34 cellular contexts compared by ENCODE assay signal in genomic region chr2:187001248-187001647, GRCh38.
"Had no signal": no experiment of that assay in that cellular context is flagged by ENCODE, and none has a peak within 500 bp of the region (broad histone marks: within the 10 kb centered on the region; RNA-seq: fewer than 3 reads in every experiment).

No MANE protein-coding gene starts in this region.

- H3K36me3 ChIP-seq: adrenal gland, brain microvascular endothelial cell, breast epithelium had no signal

- H3K27ac Mint-ChIP-seq: activated B cell treated with CpG ODN at 0.5 μM for 24 hours; activated CD4-positive, alpha-beta memory T cell treated with anti-CD3 and anti-CD28 coated beads for 36 hours; activated CD4-positive, alpha-beta T cell treated with anti-CD3 and anti-CD28 coated beads, Interleukin-2, amount 10 ng/mL, durations not matched to agents 7 days and 5 days; activated CD8-positive, alpha-beta T cell treated with anti-CD3 and anti-CD28 coated beads for 36 hours; activated naive CD4-positive, alpha-beta T cell treated with anti-CD3 and anti-CD28 coated beads for 36 hours; activated naive CD4-positive, alpha-beta T cell treated with anti-CD3 and anti-CD28 coated beads, Interleukin-2, amount 50 U/mL, for 72 hours; activated naive CD8-positive, alpha-beta T cell treated with anti-CD3 and anti-CD28 coated beads for 36 hours; activated T-cell treated with anti-CD3 and anti-CD28 coated beads, Interleukin-2, amount 50 U/mL, for 72 hours; activated T-helper 1 cell treated with anti-CD3 and anti-CD28 coated beads, Interleukin-12 subunit alpha, Interleukin-12 subunit beta, Interleukin-2, Interleukin-4 antibody, amounts not matched to agents 30 ng/mL and 10 ng/mL and 1 ng/mL, durations not matched to agents 14 hours and 24 hours and 36 hours; activated T-helper 17 cell treated with anti-CD3 and anti-CD28 coated beads, Interleukin-2, amount 50 U/mL, for 72 hours; T-helper 1 cell treated with Interleukin-12 subunit alpha and Interleukin-12 subunit beta and Interleukin-4 antibody, amounts not matched to agents 30 μg/mL and 1 μg/mL, for 36 hours; T-helper 2 cell treated with Interferon-gamma antibody and Interleukin-4, amounts not matched to agents 5 μg/mL and 100 μg/mL, for 36 hours had no signal

- H3K4me1 ChIP-seq: adrenal gland, body of pancreas, breast epithelium had no signal

- H3K27ac ChIP-seq: adrenal gland, body of pancreas, brain microvascular endothelial cell, breast epithelium, VCaP had no signal

- H3K9me3 Mint-ChIP-seq: activated B cell treated with CpG ODN at 0.5 μM for 24 hours; activated CD4-positive, alpha-beta memory T cell treated with anti-CD3 and anti-CD28 coated beads for 36 hours; activated CD8-positive, alpha-beta T cell treated with anti-CD3 and anti-CD28 coated beads for 36 hours; activated naive CD4-positive, alpha-beta T cell treated with anti-CD3 and anti-CD28 coated beads for 36 hours; activated naive CD4-positive, alpha-beta T cell treated with anti-CD3 and anti-CD28 coated beads, Interleukin-2, amount 50 U/mL, for 72 hours; activated naive CD8-positive, alpha-beta T cell treated with anti-CD3 and anti-CD28 coated beads for 36 hours; activated T-cell treated with anti-CD3 and anti-CD28 coated beads, Interleukin-2, amount 50 U/mL, for 72 hours; activated T-helper 1 cell treated with anti-CD3 and anti-CD28 coated beads, Interleukin-12 subunit alpha, Interleukin-12 subunit beta, Interleukin-2, Interleukin-4 antibody, amounts not matched to agents 30 ng/mL and 10 ng/mL and 1 ng/mL, durations not matched to agents 14 hours and 24 hours and 36 hours; T-helper 1 cell treated with Interleukin-12 subunit alpha and Interleukin-12 subunit beta and Interleukin-4 antibody, amounts not matched to agents 30 μg/mL and 1 μg/mL, for 36 hours; T-helper 2 cell treated with Interferon-gamma antibody and Interleukin-4, amounts not matched to agents 5 μg/mL and 100 μg/mL, for 36 hours had no signal

- H3K27me3 Mint-ChIP-seq: activated B cell treated with CpG ODN at 0.5 μM for 24 hours; activated CD4-positive, alpha-beta memory T cell treated with anti-CD3 and anti-CD28 coated beads for 36 hours; activated CD4-positive, alpha-beta T cell treated with anti-CD3 and anti-CD28 coated beads, Interleukin-2, amount 10 ng/mL, durations not matched to agents 7 days and 5 days; activated naive CD8-positive, alpha-beta T cell treated with anti-CD3 and anti-CD28 coated beads for 36 hours had no signal

- H3K4me1 Mint-ChIP-seq: activated B cell treated with CpG ODN at 0.5 μM for 24 hours; activated CD4-positive, alpha-beta T cell treated with anti-CD3 and anti-CD28 coated beads, Interleukin-2, amount 10 ng/mL, durations not matched to agents 7 days and 5 days; activated naive CD8-positive, alpha-beta T cell treated with anti-CD3 and anti-CD28 coated beads for 36 hours; activated T-helper 17 cell treated with anti-CD3 and anti-CD28 coated beads, Interleukin-2, amount 50 U/mL, for 72 hours had no signal

- H3K4me3 ChIP-seq: adrenal gland, body of pancreas, breast epithelium had no signal

- H3K9me3 ChIP-seq: adrenal gland, body of pancreas had no signal

- DNase-seq: activated B cell treated with CpG ODN at 0.5 μM for 24 hours; activated CD4-positive, alpha-beta memory T cell treated with anti-CD3 and anti-CD28 coated beads for 36 hours; activated CD4-positive, alpha-beta T cell treated with anti-CD3 and anti-CD28 coated beads for 4 hours; activated CD4-positive, alpha-beta T cell treated with anti-CD3 and anti-CD28 coated beads, Interleukin-2, amount 10 ng/mL, durations not matched to agents 7 days and 5 days; activated CD4-positive, CD25-positive, alpha-beta regulatory T cell treated with anti-CD3 and anti-CD28 coated beads, Interleukin-2, amount 50 U/mL, for 72 hours; activated CD8-positive, alpha-beta memory T cell treated with anti-CD3 and anti-CD28 coated beads, Interleukin-2, amount 50 U/mL, for 4 hours; activated CD8-positive, alpha-beta T cell treated with anti-CD3 and anti-CD28 coated beads for 36 hours; activated effector memory CD4-positive, alpha-beta T cell treated with anti-CD3 and anti-CD28 coated beads, Interleukin-2, amount 50 U/mL, for 16 hours; activated gamma-delta T cell treated with Interleukin-2 at 50 U/mL for 16 hours; activated naive CD4-positive, alpha-beta T cell; activated naive CD4-positive, alpha-beta T cell treated with anti-CD3 and anti-CD28 coated beads for 36 hours; activated naive CD4-positive, alpha-beta T cell treated with anti-CD3 and anti-CD28 coated beads, Interleukin-2, amount 50 U/mL, for 16 hours; activated naive CD8-positive, alpha-beta T cell treated with anti-CD3 and anti-CD28 coated beads for 36 hours; activated T-cell treated with anti-CD3 and anti-CD28 coated beads for 4 hours; activated T-cell treated with anti-CD3 and anti-CD28 coated beads, Interleukin-2, amount 50 U/mL, for 1 hour; activated T-cell treated with anti-CD3 and anti-CD28 coated beads, Interleukin-2, amount 50 U/mL, for 4 hours; activated T-cell treated with anti-CD3 and anti-CD28 coated beads, Interleukin-2, amount 50 U/mL, for 72 hours; adrenal gland; amniotic stem cell; aorta; body of pancreas; brain microvascular endothelial cell; central memory CD4-positive, alpha-beta T cell; SW 1271; T-helper 1 cell; T-helper 2 cell; T-helper 9 cell had no signal

- ATAC-seq: activated CD8-positive, alpha-beta T cell treated with anti-CD3 and anti-CD28 coated beads for 36 hours; activated naive CD4-positive, alpha-beta T cell treated with anti-CD3 and anti-CD28 coated beads, Interleukin-2, amount 50 U/mL, for 72 hours; activated T-cell treated with anti-CD3 and anti-CD28 coated beads, Interleukin-2, amount 50 U/mL, for 4 hours; activated T-cell treated with anti-CD3 and anti-CD28 coated beads, Interleukin-2, amount 50 U/mL, for 72 hours; activated T-helper 17 cell treated with anti-CD3 and anti-CD28 coated beads, Interleukin-2, amount 50 U/mL, for 72 hours; body of pancreas had no signal

- H3K4me3 Mint-ChIP-seq: activated B cell treated with CpG ODN at 0.5 μM for 24 hours; activated CD4-positive, alpha-beta memory T cell treated with anti-CD3 and anti-CD28 coated beads for 36 hours; activated CD4-positive, alpha-beta T cell treated with anti-CD3 and anti-CD28 coated beads, Interleukin-2, amount 10 ng/mL, durations not matched to agents 7 days and 5 days; activated CD8-positive, alpha-beta T cell treated with anti-CD3 and anti-CD28 coated beads for 36 hours; activated naive CD4-positive, alpha-beta T cell treated with anti-CD3 and anti-CD28 coated beads for 36 hours; activated naive CD8-positive, alpha-beta T cell treated with anti-CD3 and anti-CD28 coated beads for 36 hours; activated T-cell treated with anti-CD3 and anti-CD28 coated beads, Interleukin-2, amount 50 U/mL, for 4 hours; activated T-cell treated with anti-CD3 and anti-CD28 coated beads, Interleukin-2, amount 50 U/mL, for 72 hours; activated T-helper 1 cell treated with anti-CD3 and anti-CD28 coated beads, Interleukin-12 subunit alpha, Interleukin-12 subunit beta, Interleukin-2, Interleukin-4 antibody, amounts not matched to agents 30 ng/mL and 10 ng/mL and 1 ng/mL, durations not matched to agents 14 hours and 24 hours and 36 hours; activated T-helper 17 cell treated with anti-CD3 and anti-CD28 coated beads, Interleukin-2, amount 50 U/mL, for 72 hours; T-helper 1 cell treated with Interleukin-12 subunit alpha and Interleukin-12 subunit beta and Interleukin-4 antibody, amounts not matched to agents 30 μg/mL and 1 μg/mL, for 36 hours; T-helper 2 cell treated with Interferon-gamma antibody and Interleukin-4, amounts not matched to agents 5 μg/mL and 100 μg/mL, for 36 hours had no signal

- H3K27me3 ChIP-seq: adrenal gland, body of pancreas, brain microvascular endothelial cell, breast epithelium had no signal

- H3K36me3 Mint-ChIP-seq: activated CD4-positive, alpha-beta memory T cell treated with anti-CD3 and anti-CD28 coated beads for 36 hours; activated naive CD8-positive, alpha-beta T cell treated with anti-CD3 and anti-CD28 coated beads for 36 hours had no signal
